In genomic region chr6:29509239-29509638, GRCh38 we compare ENCODE assay signal across 13 cellular contexts. TPM values are rescaled to one million over a fixed set of nuclear protein-coding genes. Genes with fewer than 3 reads are reported as not detected.
DNase-seq lines count a peak whose midpoint lies in the region; ATAC-seq and TF ChIP-seq lines count a peak whose summit lies in the region.
"Had no signal": no experiment of that assay in that cellular context is flagged by ENCODE, and none has a peak within 500 bp of the region (broad histone marks: within the 10 kb centered on the region; RNA-seq: fewer than 3 reads in every experiment).

No MANE protein-coding gene starts in this region.

- peaks cover 6% of the 10 kb centered on the region for H3K9me3 Mint-ChIP-seq in chondrocyte (ENCODE audit: low read depth)

- peak; percentile 65 for ATAC-seq in GM18858 (IDR thresholded peaks at IDR 0.05; ENCODE audit: unreplicated experiment)
- ATAC-seq in HG02973 (IDR thresholded peaks at IDR 0.05; ENCODE audit: unreplicated experiment), result peak; percentile 69
- no peak for ATAC-seq in HG03460 (IDR thresholded peaks at IDR 0.05; ENCODE audit: unreplicated experiment)
- ATAC-seq: right lobe of liver had no signal

- H3K4me1 Mint-ChIP-seq in chondrocyte (ENCODE audit: low read depth), result peaks cover 3% of the 10 kb centered on the region

- H3K27me3 Mint-ChIP-seq in chondrocyte (ENCODE audit: low read depth), result peaks cover 10% of the 10 kb centered on the region

- peak; percentile 63 for DNase-seq in GM20000 (ENCODE audit: low spot score)
- DNase-seq in chondrocyte (ENCODE audit: low spot score), result peak; percentile 63
- no peak for DNase-seq in CD1c-positive myeloid dendritic cell (ENCODE audit: extremely low spot score)
- no peak for DNase-seq in posterior vena cava (ENCODE audit: low spot score)
- DNase-seq: activated effector memory CD4-positive, alpha-beta T cell treated with anti-CD3 and anti-CD28 coated beads, Interleukin-2, amount 50 U/mL, for 16 hours; erythroblast; right lobe of liver had no signal

- H3K27ac Mint-ChIP-seq in chondrocyte (ENCODE audit: unreplicated experiment), result no peak overlapping the region

- no peaks in the 10 kb centered on the region for H3K36me3 Mint-ChIP-seq in chondrocyte (ENCODE audit: low read depth)

- H3K4me3 Mint-ChIP-seq in chondrocyte (ENCODE audit: unreplicated experiment), result no peak overlapping the region

- TF ChIP-seq CTCF in GM20000 (IDR thresholded peaks at IDR 0.05; ENCODE audit: extremely low read depth, missing control alignments) (no peak), chondrocyte (IDR thresholded peaks at IDR 0.05) (no peak)

- intact Hi-C loops in posterior vena cava (cut with DNase I), result no loop called here

RNA-seq across cellular contexts. Expression of gene MAS1L, which starts 21.5 kb away (rescaled TPM):
- total RNA-seq in chondrocyte (not detected in 3 replicates), posterior vena cava (not detected)
- total RNA-seq: cardiac muscle cell, NCI-H460, right lobe of liver had no signal

RNA-seq across cellular contexts. Expression of gene UBD, which starts 50.3 kb away (rescaled TPM):
- total RNA-seq in chondrocyte, result not detected in 3 replicates
- total RNA-seq in posterior vena cava, result under 1 TPM in 1 of 2 donors, not detected in 1; 0.24 TPM
- total RNA-seq: cardiac muscle cell, NCI-H460 had no signal

RNA-seq across cellular contexts. Expression of gene OR2H1, which starts 52.3 kb away (rescaled TPM):
- total RNA-seq in chondrocyte (not detected in 3 replicates), posterior vena cava (not detected)
- total RNA-seq: cardiac muscle cell, NCI-H460, right lobe of liver, urinary bladder had no signal

RNA-seq across cellular contexts. Expression of gene OR11A1, which starts 52.4 kb away (rescaled TPM):
- total RNA-seq in chondrocyte, result not detected in 3 replicates
- total RNA-seq in posterior vena cava, result not detected
- total RNA-seq: cardiac muscle cell, NCI-H460, right lobe of liver, urinary bladder had no signal

Comparison
In these comparisons a context has a peak if more than half of its experiments do, and no peak if none do; other contexts are left out.
1. DNase-seq: peak in GM20000 (single experiment) and chondrocyte (single experiment); none in CD1c-positive myeloid dendritic cell (single experiment) and posterior vena cava (single experiment).